Comparison of ENCODE assay signal across 21 cellular contexts in the genomic region with DNA sequence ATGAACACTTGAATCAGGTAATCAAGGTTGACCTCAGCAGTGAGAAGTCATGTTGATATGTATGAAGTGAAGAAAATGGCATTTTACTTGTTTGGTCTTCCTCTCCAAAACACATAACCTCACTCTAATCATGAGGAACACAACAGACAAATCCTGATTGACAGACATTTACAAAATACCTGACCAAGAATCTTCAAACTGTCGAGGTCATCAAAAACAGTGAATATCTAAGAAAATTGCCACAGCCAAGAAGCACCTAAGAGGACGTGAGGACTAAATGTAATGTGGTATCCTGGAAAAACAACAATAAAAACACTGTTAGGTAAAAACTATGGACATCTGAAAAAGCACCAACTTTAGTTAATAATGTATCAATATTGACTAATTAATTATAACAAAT.
A peak's percentile ranks its signal among the peaks of the same experiment; 100 is the strongest.
DNase-seq lines count a peak whose midpoint lies in the region; ATAC-seq, FAIRE-seq and TF ChIP-seq lines count a peak whose summit lies in the region.
"Had no signal": no experiment of that assay in that cellular context is flagged by ENCODE, and none has a peak within 500 bp of the region (broad histone marks: within the 10 kb centered on the region; RNA-seq: fewer than 3 reads in every experiment).

No MANE protein-coding gene starts in this region.

- H3K4me2 ChIP-seq in HepG2 (ENCODE audit: low read depth, low read length) (no peak overlapping the region), astrocyte (ENCODE audit: low read length) (no peak overlapping the region)
- H3K4me2 ChIP-seq: BLaER1 had no signal

- no peaks in the 10 kb centered on the region for H3K9me3 ChIP-seq in HepG2 (ENCODE audit: low read length)
- no peaks in the 10 kb centered on the region for H3K9me3 ChIP-seq in right lobe of liver
- H3K9me3 ChIP-seq in astrocyte (ENCODE audit: insufficient read depth, low read depth, low read length), result no peaks in the 10 kb centered on the region
- H3K9me3 ChIP-seq: BE2C, BLaER1 had no signal

- ATAC-seq in HepG2 (no peak), right lobe of liver (no peak)
- no peak for ATAC-seq in activated T-helper 17 cell treated with anti-CD3 and anti-CD28 coated beads, Interleukin-2, amount 50 U/mL, for 72 hours (replicated peaks)

- H3K4me3 ChIP-seq in HepG2 (replicated peaks in 1 of 3; ENCODE audit: insufficient read depth in 1 of 3, low read depth in 2 of 3, low read length in 3 of 3), result no peak overlapping the region
- no peak overlapping the region for H3K4me3 ChIP-seq in right lobe of liver
- no peak overlapping the region for H3K4me3 ChIP-seq in astrocyte (ENCODE audit: insufficient read depth, low read depth, low read length)
- H3K4me3 ChIP-seq: BLaER1 had no signal

- H3K36me3 ChIP-seq in HepG2 (replicated peaks in 1 of 2; ENCODE audit: control insufficient read depth in 1 of 2, insufficient read depth in 2 of 2, low read length in 2 of 2) (no peaks in the 10 kb centered on the region), right lobe of liver (no peaks in the 10 kb centered on the region), astrocyte (ENCODE audit: insufficient read depth, low read length) (no peaks in the 10 kb centered on the region)
- H3K36me3 ChIP-seq: BE2C, BLaER1 had no signal

- CTCF ChIA-PET in HepG2 (lab: Yijun Ruan, JAX; ENCODE audit: low intra/inter-chr PET ratio, low total read pairs), result no interaction called here

- WGBS in HepG2 (ENCODE audit: low lambda C conversion rate), result 0% methylated on average over 2 of the region's 2 CpGs
- WGBS in right lobe of liver (ENCODE audit: insufficient coverage, low coverage, low lambda C conversion rate, missing lambda C conversion rate), result 13% methylated on average over 2 of the region's 2 CpGs

- no peak overlapping the region for H2AFZ ChIP-seq in HepG2 (ENCODE audit: low read length)
- no peak overlapping the region for H2AFZ ChIP-seq in astrocyte (ENCODE audit: low read depth, low read length)

- no peak overlapping the region for H3K27ac Mint-ChIP-seq in astrocyte (ENCODE audit: unreplicated experiment)
- H3K27ac Mint-ChIP-seq in activated T-helper 17 cell treated with anti-CD3 and anti-CD28 coated beads, Interleukin-2, amount 50 U/mL, for 72 hours, result no peak overlapping the region
- H3K27ac Mint-ChIP-seq: CD14-positive monocyte; CD4-positive, alpha-beta memory T cell; CD4-positive, CD25-positive, alpha-beta regulatory T cell; CD8-positive, alpha-beta memory T cell had no signal

- H3K4me3 Mint-ChIP-seq in astrocyte (ENCODE audit: unreplicated experiment), result no peak overlapping the region
- no peak overlapping the region for H3K4me3 Mint-ChIP-seq in activated T-helper 17 cell treated with anti-CD3 and anti-CD28 coated beads, Interleukin-2, amount 50 U/mL, for 72 hours
- H3K4me3 Mint-ChIP-seq: CD14-positive monocyte; CD4-positive, alpha-beta memory T cell; CD4-positive, CD25-positive, alpha-beta regulatory T cell; CD8-positive, alpha-beta memory T cell had no signal

- TF ChIP-seq POLR2A in HepG2 (IDR thresholded peaks at IDR 0.05; ENCODE audit: insufficient read depth in 1 of 2, low read depth in 2 of 2, low read length in 2 of 2) (no peak), right lobe of liver (IDR thresholded peaks at IDR 0.05) (no peak), GM12891 (IDR thresholded peaks at IDR 0.05; ENCODE audit: low read depth, low read length) (no peak)

- no peak for TF ChIP-seq RAD21 in HepG2 (CRISPR knock-in tag; IDR thresholded peaks at IDR 0.05)

- H3K27ac ChIP-seq in HepG2 (ENCODE audit: extremely low read length, insufficient read depth, low read length), result no peak overlapping the region
- H3K27ac ChIP-seq in right lobe of liver, result no peak overlapping the region
- no peak overlapping the region for H3K27ac ChIP-seq in astrocyte (ENCODE audit: low read depth, low read length)
- H3K27ac ChIP-seq: 22Rv1, BLaER1 had no signal

- no peaks in the 10 kb centered on the region for H3K4me1 Mint-ChIP-seq in astrocyte (ENCODE audit: low read depth, unreplicated experiment)
- no peaks in the 10 kb centered on the region for H3K4me1 Mint-ChIP-seq in activated T-helper 17 cell treated with anti-CD3 and anti-CD28 coated beads, Interleukin-2, amount 50 U/mL, for 72 hours
- H3K4me1 Mint-ChIP-seq: CD14-positive monocyte; CD4-positive, alpha-beta memory T cell; CD4-positive, CD25-positive, alpha-beta regulatory T cell; CD8-positive, alpha-beta memory T cell had no signal

- no peaks in the 10 kb centered on the region for H3K9me3 Mint-ChIP-seq in astrocyte (ENCODE audit: unreplicated experiment)
- peaks cover 3% of the 10 kb centered on the region for H3K9me3 Mint-ChIP-seq in activated T-helper 17 cell treated with anti-CD3 and anti-CD28 coated beads, Interleukin-2, amount 50 U/mL, for 72 hours

- in situ Hi-C loops in HepG2 (cut with HindIII; ENCODE audit: extremely low pct_ligation_motif_present, low pct_unique_long_range_greater_than_20kb), result no loop called here

- FAIRE-seq in HepG2 (lab: Jason Lieb, UNC) (no peak), GM12891 (lab: Jason Lieb, UNC) (peak; percentile 43), astrocyte (lab: Jason Lieb, UNC) (peak; percentile 99)
- FAIRE-seq: G401.6, GM12892, GM18507 had no signal

- no peak for DNase-seq in HepG2 (ENCODE audit: low spot score)
- no peak for DNase-seq in right lobe of liver
- DNase-seq in GM12891 (ENCODE audit: insufficient read length, low spot score), result no peak
- DNase-seq in astrocyte (ENCODE audit: low read depth), result no peak
- no peak for DNase-seq in stimulated activated naive CD4-positive, alpha-beta T cell treated with Interleukin-2 at 50 U/mL for 16 hours (lab: John Stamatoyannopoulos, UW)
- DNase-seq: ACHN; BE2C; C1 segment of cervical spinal cord; CD4-positive, alpha-beta memory T cell; CD4-positive, CD25-positive, alpha-beta regulatory T cell; CD8-positive, alpha-beta memory T cell; COR-L47; DMS79 treated with DMSO at 0.1 percent for 48 hours; GF-D8 had no signal

- POLR2A ChIA-PET in HepG2 (lab: Yijun Ruan, JAX), result no interaction called here

- H3K36me3 Mint-ChIP-seq in astrocyte (ENCODE audit: low read depth, unreplicated experiment), result no peaks in the 10 kb centered on the region
- no peaks in the 10 kb centered on the region for H3K36me3 Mint-ChIP-seq in activated T-helper 17 cell treated with anti-CD3 and anti-CD28 coated beads, Interleukin-2, amount 50 U/mL, for 72 hours (ENCODE audit: low read depth)
- H3K36me3 Mint-ChIP-seq: CD14-positive monocyte; CD4-positive, alpha-beta memory T cell; CD4-positive, CD25-positive, alpha-beta regulatory T cell; CD8-positive, alpha-beta memory T cell had no signal

- no peaks in the 10 kb centered on the region for H3K79me2 ChIP-seq in HepG2 (ENCODE audit: insufficient read depth, low read length)
- H3K79me2 ChIP-seq in astrocyte (ENCODE audit: insufficient read depth, low read length), result no peaks in the 10 kb centered on the region

- H3K4me1 ChIP-seq in HepG2 (ENCODE audit: insufficient read depth, low read length), result no peaks in the 10 kb centered on the region
- no peaks in the 10 kb centered on the region for H3K4me1 ChIP-seq in right lobe of liver
- H3K4me1 ChIP-seq in astrocyte (ENCODE audit: insufficient read depth, low read length), result no peaks in the 10 kb centered on the region
- H3K4me1 ChIP-seq: BE2C, BLaER1 had no signal

- intact Hi-C loops in HepG2 (cut with micrococcal nuclease; ENCODE audit: unreplicated experiment) (no loop called here), right lobe of liver (cut with DNase I) (no loop called here)

- no TSS peak for BruUV-seq in HepG2 (replicated peaks; lab: Mats Ljungman, UMichigan)

- peaks cover 4% of the 10 kb centered on the region for H3K27me3 Mint-ChIP-seq in astrocyte (ENCODE audit: low read depth, unreplicated experiment)
- no peaks in the 10 kb centered on the region for H3K27me3 Mint-ChIP-seq in activated T-helper 17 cell treated with anti-CD3 and anti-CD28 coated beads, Interleukin-2, amount 50 U/mL, for 72 hours
- H3K27me3 Mint-ChIP-seq: CD4-positive, alpha-beta memory T cell; CD4-positive, CD25-positive, alpha-beta regulatory T cell; CD8-positive, alpha-beta memory T cell had no signal

- no peaks in the 10 kb centered on the region for H4K20me1 ChIP-seq in HepG2 (ENCODE audit: insufficient read depth, low read length)
- no peaks in the 10 kb centered on the region for H4K20me1 ChIP-seq in astrocyte (ENCODE audit: insufficient read depth, low read length)
- H4K20me1 ChIP-seq: BLaER1 had no signal

- H3K9ac ChIP-seq in HepG2 (ENCODE audit: insufficient read depth, low read depth, low read length), result no peak overlapping the region
- H3K9ac ChIP-seq in astrocyte (ENCODE audit: low read length), result no peak overlapping the region
- H3K9ac ChIP-seq: BLaER1 had no signal

- TF ChIP-seq EP300 in HepG2 (IDR thresholded peaks at IDR 0.05; ENCODE audit: low read depth in 2 of 2, low read length in 2 of 2) (no peak), HepG2 (CRISPR knock-in tag; IDR thresholded peaks at IDR 0.05; ENCODE audit: borderline replicate concordance) (no peak)

- TF ChIP-seq CTCF in HepG2 (CRISPR knock-in tag; IDR thresholded peaks at IDR 0.05) (no peak), right lobe of liver (IDR thresholded peaks at IDR 0.05) (no peak), astrocyte (IDR thresholded peaks at IDR 0.05; ENCODE audit: insufficient read depth, low read depth, low read length) (no peak)

- H3K27me3 ChIP-seq in HepG2 (ENCODE audit: control insufficient read depth in 1 of 2, insufficient read depth in 2 of 2, low read length in 2 of 2) (no peaks in the 10 kb centered on the region), right lobe of liver (no peaks in the 10 kb centered on the region), astrocyte (ENCODE audit: insufficient read depth, low read length) (no peaks in the 10 kb centered on the region)
- H3K27me3 ChIP-seq: BE2C had no signal

TF ChIP-seq in HepG2, 621 proteins besides CTCF, POLR2A, EP300 and RAD21 (continues in another document):
- TF ChIP-seq, protein P1, sequence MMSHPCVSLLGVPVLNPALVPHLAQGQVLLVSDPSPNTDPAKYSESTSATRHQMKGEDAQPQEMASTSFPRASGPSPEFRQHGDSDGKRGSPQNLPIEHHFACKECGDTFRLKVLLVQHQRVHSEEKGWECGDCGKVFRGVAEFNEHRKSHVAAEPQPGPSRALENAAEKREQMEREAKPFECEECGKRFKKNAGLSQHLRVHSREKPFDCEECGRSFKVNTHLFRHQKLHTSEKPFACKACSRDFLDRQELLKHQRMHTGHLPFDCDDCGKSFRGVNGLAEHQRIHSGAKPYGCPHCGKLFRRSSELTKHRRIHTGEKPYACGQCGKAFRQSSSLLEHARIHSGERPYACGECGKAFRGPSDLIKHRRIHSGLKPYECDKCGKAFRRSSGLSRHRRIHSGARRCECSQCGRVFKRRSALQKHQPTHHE (CRISPR knock-in tag; IDR thresholded peaks at IDR 0.05; ENCODE audit: borderline replicate concordance), result no peak

TF ChIP-seq in GM12891, 5 proteins besides CTCF, POLR2A, EP300 and RAD21:
- TF ChIP-seq SPI1 (IDR thresholded peaks at IDR 0.05; ENCODE audit: low read depth, low read length) (no peak), POLR2AphosphoS5 (IDR thresholded peaks at IDR 0.05; ENCODE audit: low read depth, low read length) (no peak), TAF1 (IDR thresholded peaks at IDR 0.05; ENCODE audit: low read depth, low read length) (no peak), POU2F2 (IDR thresholded peaks at IDR 0.05; ENCODE audit: low read depth, low read length) (no peak), PAX5 (IDR thresholded peaks at IDR 0.05; ENCODE audit: insufficient read depth, low read length, severe bottlenecking) (no peak)
